12 cellular contexts compared by ENCODE assay signal in genomic region chr4:72319596-72319995, GRCh38.
DNase-seq lines count a peak whose midpoint lies in the region; ATAC-seq and TF ChIP-seq lines count a peak whose summit lies in the region.
"Had no signal": no experiment of that assay in that cellular context is flagged by ENCODE, and none has a peak within 500 bp of the region (broad histone marks: within the 10 kb centered on the region; RNA-seq: fewer than 3 reads in every experiment).

No MANE protein-coding gene starts in this region.

- H3K4me1 Mint-ChIP-seq in CD8-positive, alpha-beta memory T cell, result peaks cover 6 to 14% (median 11%) of the 10 kb centered on the region in 3 donors

- H3K4me3 ChIP-seq in CD8-positive, alpha-beta memory T cell (ENCODE audit: low read length), result no peak overlapping the region
- no peak overlapping the region for H3K4me3 ChIP-seq in mammary epithelial cell (replicated peaks in 1 of 3; ENCODE audit: insufficient read depth in 1 of 3, low read depth in 2 of 3, low read length in 3 of 3)

- no peak for TF ChIP-seq CTCF in mammary epithelial cell (conservative IDR thresholded peaks at IDR 0.05 in 1 of 2, IDR thresholded peaks at IDR 0.05 in 1 of 2; ENCODE audit: extremely low read depth in 1 of 2, insufficient read depth in 1 of 2, low read depth in 1 of 2, low read length in 2 of 2)

- dilution Hi-C loops in mammary epithelial cell (cut with HindIII; ENCODE audit: low sequenced_read_pairs), result no loop called here

- no peaks in the 10 kb centered on the region for H3K79me2 ChIP-seq in mammary epithelial cell (ENCODE audit: insufficient read depth, low read length)

- H3K4me2 ChIP-seq in mammary epithelial cell (ENCODE audit: insufficient read depth, low read depth, low read length), result peak overlapping the region; percentile 64

- no peaks in the 10 kb centered on the region for H3K9me3 Mint-ChIP-seq in CD8-positive, alpha-beta memory T cell

- no peaks in the 10 kb centered on the region for H3K4me1 ChIP-seq in CD8-positive, alpha-beta memory T cell (ENCODE audit: insufficient read depth, low read length)
- peaks cover 41% of the 10 kb centered on the region for H3K4me1 ChIP-seq in mammary epithelial cell (ENCODE audit: insufficient read depth, low read length)

- BruUV-seq in mammary epithelial cell (replicated peaks; lab: Mats Ljungman, UMichigan), result no TSS peak

- H3K36me3 ChIP-seq in CD8-positive, alpha-beta memory T cell (ENCODE audit: insufficient read depth, low read length), result no peaks in the 10 kb centered on the region
- no peaks in the 10 kb centered on the region for H3K36me3 ChIP-seq in mammary epithelial cell (ENCODE audit: insufficient read depth, low read length)

- H3K27me3 Mint-ChIP-seq in CD8-positive, alpha-beta memory T cell, result peaks cover 2 to 19% of the 10 kb centered on the region in 2 donors

- H3K4me3 Mint-ChIP-seq in CD8-positive, alpha-beta memory T cell, result peak overlapping the region in 4 of 7 donors; percentile 2 to 45 (median 26)

- H3K27me3 ChIP-seq in CD8-positive, alpha-beta memory T cell (ENCODE audit: insufficient read depth, low read length, poor library complexity, severe bottlenecking), result no peaks in the 10 kb centered on the region
- no peaks in the 10 kb centered on the region for H3K27me3 ChIP-seq in mammary epithelial cell (ENCODE audit: insufficient read depth, low read length)

- intact Hi-C loops in mammary epithelial cell (cut with micrococcal nuclease), result loop anchor here (10.0 kb wide), 1 partner anchor 1635 kb away; the partner anchor contains the start of gene UTP3

- H3K36me3 Mint-ChIP-seq in CD8-positive, alpha-beta memory T cell, result no peaks in the 10 kb centered on the region

- POLR2A ChIA-PET in CD8-positive, alpha-beta memory T cell (lab: Charles Lee), result no interaction called here

- WGBS in mammary epithelial cell (ENCODE audit: low coverage, missing lambda C conversion rate), result 2% methylated on average over 4 of the region's 4 CpGs

- H3K9ac ChIP-seq in mammary epithelial cell (ENCODE audit: insufficient read depth, low read length), result no peak overlapping the region

- ATAC-seq in GM19351 (IDR thresholded peaks at IDR 0.05; ENCODE audit: unreplicated experiment), result no peak

- CTCF ChIA-PET in CD8-positive, alpha-beta memory T cell (lab: Charles Lee), result interaction anchor here (1.8 kb wide), 1 partner anchor 19 kb away, joined by 5 read pairs; no protein-coding TSS in a partner anchor
- CTCF ChIA-PET in mammary epithelial cell (lab: Charles Lee; ENCODE audit: low non-redundant PET), result no interaction called here

- no peak overlapping the region for H2AFZ ChIP-seq in mammary epithelial cell (ENCODE audit: low read depth, low read length)

- H4K20me1 ChIP-seq in mammary epithelial cell (ENCODE audit: insufficient read depth, low read length), result no peaks in the 10 kb centered on the region

- in situ Hi-C loops in KBM-7 (cut with MboI; ENCODE audit: low pct_unique_long_range_greater_than_20kb, low sequenced_read_pairs) (loop anchor here (25.0 kb wide), 1 partner anchor 693 kb away; no protein-coding TSS in a partner anchor), mammary epithelial cell (cut with MboI; ENCODE audit: low sequenced_read_pairs in 2 of 2) (loop anchor here (10.0 to 25.0 kb wide), 2 partner anchors 165 to 693 kb away; no protein-coding TSS in a partner anchor)

- H3K27ac Mint-ChIP-seq in CD8-positive, alpha-beta memory T cell, result peak overlapping the region in 2 of 8 donors; percentile 25 to 36

- H3K9me3 ChIP-seq in CD8-positive, alpha-beta memory T cell (ENCODE audit: low read length), result no peaks in the 10 kb centered on the region
- H3K9me3 ChIP-seq in mammary epithelial cell (replicated peaks; ENCODE audit: insufficient read depth, low read length), result no peaks in the 10 kb centered on the region

- no peak for DNase-seq in CD8-positive, alpha-beta memory T cell
- DNase-seq in KBM-7 (peak; percentile 83), mammary epithelial cell (peak; percentile 90), medulla oblongata (ENCODE audit: extremely low spot score) (peak; percentile 37), NCI-H2171 (lab: John Stamatoyannopoulos, UW) (no peak), HuH-7 (ENCODE audit: low spot score) (no peak), T-helper 9 cell (no peak)
- DNase-seq: DND-41, HCEC 1CT, NCI-H2081, Right ventricle myocardium superior had no signal

- no peak overlapping the region for H3K27ac ChIP-seq in CD8-positive, alpha-beta memory T cell (ENCODE audit: low read depth, low read length)
- H3K27ac ChIP-seq in mammary epithelial cell (ENCODE audit: insufficient read depth, low read depth, low read length), result peak overlapping the region; percentile 53

Comparison
In these comparisons a context has a peak if more than half of its experiments do, and no peak if none do; other contexts are left out.
1. DNase-seq: peak in KBM-7 (single experiment), mammary epithelial cell (single experiment) and medulla oblongata (single experiment); none in CD8-positive, alpha-beta memory T cell (0 of 5), NCI-H2171 (single experiment), HuH-7 (single experiment) and T-helper 9 cell (single experiment).